2 cellular contexts compared by ENCODE assay signal in genomic region chr10:24894309-24894708, GRCh38.
TF ChIP-seq lines count a peak whose summit lies in the region.

No MANE protein-coding gene starts in this region.

TF ChIP-seq in IMR-90, 13 proteins besides CTCF, POLR2A, EP300 and RAD21:
- no peak for TF ChIP-seq CHD1 (IDR thresholded peaks at IDR 0.05; ENCODE audit: low read depth, low read length)
- TF ChIP-seq USF2 (IDR thresholded peaks at IDR 0.05; ENCODE audit: low read depth, low read length) = peak; percentile 10; the same call in 1 of the 2 replicates
- no peak for TF ChIP-seq RFX5 (IDR thresholded peaks at IDR 0.05; ENCODE audit: low read depth, low read length)
- TF ChIP-seq MAFK (IDR thresholded peaks at IDR 0.05; ENCODE audit: low read depth, low read length) = peak; percentile 13; the same call in 1 of the 2 replicates
- TF ChIP-seq MXI1 (IDR thresholded peaks at IDR 0.05; ENCODE audit: borderline replicate concordance, low read depth, low read length) = no peak
- no peak for TF ChIP-seq CEBPB (IDR thresholded peaks at IDR 0.05; ENCODE audit: low read depth, low read length)
- peak; percentile 77; the same call in 1 of the 2 replicates for TF ChIP-seq FOS (IDR thresholded peaks at IDR 0.05; ENCODE audit: low read depth, low read length)
- no peak for TF ChIP-seq ELK1 (IDR thresholded peaks at IDR 0.05; ENCODE audit: borderline replicate concordance, low read depth, low read length)
- peak; percentile 68 for TF ChIP-seq BHLHE40 (IDR thresholded peaks at IDR 0.05; ENCODE audit: low read depth, low read length)
- peak; percentile 61 for TF ChIP-seq RCOR1 (IDR thresholded peaks at IDR 0.05; ENCODE audit: insufficient replicate concordance, low read length)
- TF ChIP-seq SMC3 (IDR thresholded peaks at IDR 0.05; ENCODE audit: low read depth, low read length) = peak; percentile 23; the same call in 1 of the 2 replicates
- TF ChIP-seq MAZ (IDR thresholded peaks at IDR 0.05; ENCODE audit: borderline replicate concordance, low read depth, low read length) = no peak

TF ChIP-seq in GM12878, 131 proteins besides CTCF, POLR2A, EP300 and RAD21:
- TF ChIP-seq ZBTB40 (IDR thresholded peaks at IDR 0.05; ENCODE audit: borderline replicate concordance) (no peak), POLR2AphosphoS5 (IDR thresholded peaks at IDR 0.05; ENCODE audit: low read length) (no peak), BCL3 (IDR thresholded peaks at IDR 0.05; ENCODE audit: borderline replicate concordance, insufficient read depth, low read depth, low read length, poor library complexity, severe bottlenecking) (no peak), CHD2 (IDR thresholded peaks at IDR 0.05; ENCODE audit: borderline replicate concordance, low read depth, low read length) (no peak), SREBF2 (IDR thresholded peaks at IDR 0.05; ENCODE audit: low read length) (no peak), BACH1 (IDR thresholded peaks at IDR 0.05; ENCODE audit: borderline replicate concordance) (no peak), POU2F2 (IDR thresholded peaks at IDR 0.05; ENCODE audit: borderline replicate concordance, low read depth, low read length) (no peak), HDGF (IDR thresholded peaks at IDR 0.05) (no peak), USF2 (IDR thresholded peaks at IDR 0.05; ENCODE audit: borderline replicate concordance, low read depth, low read length) (no peak), SUZ12 (IDR thresholded peaks at IDR 0.05; ENCODE audit: unreplicated experiment) (no peak)
TF ChIP-seq in GM12878: peak in this region for 0.
